ENCODE assay signal across 8 cellular contexts in the genomic region with DNA sequence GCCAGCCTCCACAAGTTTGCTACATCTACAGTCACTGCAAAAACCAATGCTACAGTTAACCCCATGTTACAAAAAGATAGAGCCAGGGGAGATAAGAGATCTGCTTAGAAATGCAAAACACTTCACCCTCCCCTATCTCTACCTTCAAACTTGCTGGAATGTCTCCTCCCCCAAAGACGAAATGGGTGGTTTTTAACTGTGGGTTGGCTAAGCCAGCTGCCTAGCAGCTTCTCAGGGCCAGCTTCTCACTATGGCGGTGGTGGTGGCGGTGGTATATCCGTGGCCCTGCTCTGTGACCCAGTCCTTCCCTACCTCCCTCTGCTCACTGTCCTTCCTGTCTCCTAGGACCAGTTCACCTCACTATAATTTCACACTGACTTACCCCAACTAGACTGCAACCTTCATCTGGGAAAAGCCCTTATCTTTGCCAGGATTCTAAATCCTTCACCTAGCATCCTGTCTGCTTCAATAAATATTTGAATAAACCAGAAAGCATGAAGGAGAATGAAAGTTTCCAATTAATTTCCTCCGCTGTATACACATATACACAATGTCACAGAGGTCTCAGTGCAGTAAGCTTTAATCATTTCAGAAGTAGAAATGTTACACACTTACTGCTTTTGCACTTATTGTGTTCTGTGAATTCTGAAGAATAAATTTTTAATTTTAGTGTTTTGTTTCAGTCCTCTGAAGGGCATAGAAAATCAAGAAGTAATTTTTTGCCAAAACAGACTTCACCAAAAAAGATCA. TPM values are rescaled to one million over a fixed set of nuclear protein-coding genes. Genes with fewer than 3 reads are reported as not detected.
DNase-seq lines count a peak whose midpoint lies in the region; ATAC-seq and TF ChIP-seq lines count a peak whose summit lies in the region.

No MANE protein-coding gene starts in this region.

- peaks cover 12% of the 10 kb centered on the region for H3K36me3 Mint-ChIP-seq in natural killer cell treated with Interleukin-12 subunit alpha and Interleukin-12 subunit beta and Interleukin-15 and Interleukin-18, amount 100 ng/mL, for 72 hours
- H3K36me3 Mint-ChIP-seq in chondrocyte (ENCODE audit: low read depth) (no peaks in the 10 kb centered on the region), MCF 10A (ENCODE audit: insufficient read depth, unreplicated experiment) (no peaks in the 10 kb centered on the region)

- peaks cover 50 to 54% of the 10 kb centered on the region in 2 donors for H3K4me1 Mint-ChIP-seq in natural killer cell treated with Interleukin-12 subunit alpha and Interleukin-12 subunit beta and Interleukin-15 and Interleukin-18, amount 100 ng/mL, for 72 hours (ENCODE audit: low read depth in 2 of 2)
- H3K4me1 Mint-ChIP-seq in chondrocyte (ENCODE audit: low read depth) (peaks cover 3% of the 10 kb centered on the region), MCF 10A (ENCODE audit: insufficient read depth, unreplicated experiment) (peaks cover 11% of the 10 kb centered on the region)

- POLR2A ChIA-PET in MCF 10A (lab: Yijun Ruan, JAX), result interaction anchor here (1.7 kb wide), 1 partner anchor 10 kb away, joined by 3 read pairs; no protein-coding TSS in a partner anchor

- H3K4me3 Mint-ChIP-seq in natural killer cell treated with Interleukin-12 subunit alpha and Interleukin-12 subunit beta and Interleukin-15 and Interleukin-18, amount 100 ng/mL, for 72 hours, result peak overlapping the region; percentile 96
- H3K4me3 Mint-ChIP-seq in chondrocyte (ENCODE audit: unreplicated experiment) (no peak overlapping the region), MCF 10A (ENCODE audit: unreplicated experiment) (no peak overlapping the region)

- TF ChIP-seq CTCF in chondrocyte (IDR thresholded peaks at IDR 0.05), result no peak
- no peak for TF ChIP-seq CTCF in MCF 10A (IDR thresholded peaks at IDR 0.05; ENCODE audit: unreplicated experiment)

- H3K9me3 Mint-ChIP-seq in natural killer cell treated with Interleukin-12 subunit alpha and Interleukin-12 subunit beta and Interleukin-15 and Interleukin-18, amount 100 ng/mL, for 72 hours, result peaks cover 3% of the 10 kb centered on the region
- peaks cover 3% of the 10 kb centered on the region for H3K9me3 Mint-ChIP-seq in chondrocyte (ENCODE audit: low read depth)
- H3K9me3 Mint-ChIP-seq in MCF 10A (ENCODE audit: unreplicated experiment), result no peaks in the 10 kb centered on the region

- H3K27me3 Mint-ChIP-seq in natural killer cell treated with Interleukin-12 subunit alpha and Interleukin-12 subunit beta and Interleukin-15 and Interleukin-18, amount 100 ng/mL, for 72 hours, result peaks cover 0 to 2% of the 10 kb centered on the region in 2 donors
- H3K27me3 Mint-ChIP-seq in chondrocyte (ENCODE audit: low read depth) (no peaks in the 10 kb centered on the region), MCF 10A (ENCODE audit: insufficient read depth, unreplicated experiment) (peaks cover 30% of the 10 kb centered on the region)

- CTCF ChIA-PET in MCF 10A (lab: Yijun Ruan, JAX), result interaction anchor here (0.5 to 0.6 kb wide), 2 partner anchors 21 to 105 kb away, joined by 3 to 4 read pairs; no protein-coding TSS in a partner anchor

- ATAC-seq in HG03469 (IDR thresholded peaks at IDR 0.05; ENCODE audit: unreplicated experiment), result peak; percentile 46
- peak; percentile 88 to 90 for ATAC-seq in natural killer cell treated with Interleukin-12 subunit alpha and Interleukin-12 subunit beta and Interleukin-15 and Interleukin-18, amount 100 ng/mL, for 72 hours

- intact Hi-C loops in MCF 10A (cut with micrococcal nuclease), result no loop called here

- DNase-seq in stimulated activated CD4-positive, alpha-beta T cell treated with anti-CD3 and anti-CD28 coated beads, Interleukin-15, amount 100 ng/mL, for 24 hours, result peak; percentile 52
- DNase-seq in stimulated activated CD4-positive, alpha-beta T cell treated with anti-CD3 and anti-CD28 coated beads, Interleukin-4, amount 100 ng/mL, for 1 hour, result no peak
- DNase-seq in activated CD4-positive, alpha-beta T cell treated with anti-CD3 and anti-CD28 coated beads, Interleukin-2, amount 50 U/mL, for 48 hours, result peak; percentile 30 to 45
- DNase-seq in natural killer cell treated with Interleukin-12 subunit alpha and Interleukin-12 subunit beta and Interleukin-15 and Interleukin-18, amount 100 ng/mL, for 72 hours (ENCODE audit: low spot score), result peak; percentile 74
- no peak for DNase-seq in DMS114 treated with DMSO at 0.1 percent for 48 hours (lab: John Stamatoyannopoulos, UW; ENCODE audit: unreplicated experiment)
- no peak for DNase-seq in chondrocyte (ENCODE audit: low spot score)
- no peak for DNase-seq in MCF 10A (ENCODE audit: unreplicated experiment)

- H3K27ac Mint-ChIP-seq in natural killer cell treated with Interleukin-12 subunit alpha and Interleukin-12 subunit beta and Interleukin-15 and Interleukin-18, amount 100 ng/mL, for 72 hours, result peak overlapping the region; percentile 90 to 94
- H3K27ac Mint-ChIP-seq in chondrocyte (ENCODE audit: unreplicated experiment) (no peak overlapping the region), MCF 10A (ENCODE audit: low read depth, unreplicated experiment) (no peak overlapping the region)

- BruUV-seq in MCF 10A (replicated peaks; lab: Mats Ljungman, UMichigan), result no TSS peak

RNA-seq across cellular contexts. Expression of a gene that starts 46.3 kb away (rescaled TPM):
- total RNA-seq in natural killer cell treated with Interleukin-12 subunit alpha and Interleukin-12 subunit beta and Interleukin-15 and Interleukin-18, amount 100 ng/mL, for 72 hours, result 10 to 100 TPM; 68.5 to 83.4 TPM
- 37.6 to 63.2 TPM (median 58.8 TPM) in 3 replicates for total RNA-seq in chondrocyte
- 47.3 and 66.1 TPM in 2 replicates for total RNA-seq in MCF 10A (2022)

Comparison
In these comparisons a context has a peak if more than half of its experiments do, and no peak if none do; other contexts are left out.
1. DNase-seq: peak in stimulated activated CD4-positive, alpha-beta T cell treated with anti-CD3 and anti-CD28 coated beads, Interleukin-15, amount 100 ng/mL, for 24 hours (single experiment), activated CD4-positive, alpha-beta T cell treated with anti-CD3 and anti-CD28 coated beads, Interleukin-2, amount 50 U/mL, for 48 hours (2 of 2) and natural killer cell treated with Interleukin-12 subunit alpha and Interleukin-12 subunit beta and Interleukin-15 and Interleukin-18, amount 100 ng/mL, for 72 hours (single experiment); none in stimulated activated CD4-positive, alpha-beta T cell treated with anti-CD3 and anti-CD28 coated beads, Interleukin-4, amount 100 ng/mL, for 1 hour (single experiment), DMS114 treated with DMSO at 0.1 percent for 48 hours (single experiment), chondrocyte (single experiment) and MCF 10A (single experiment).
2. H3K27ac Mint-ChIP-seq: peak in natural killer cell treated with Interleukin-12 subunit alpha and Interleukin-12 subunit beta and Interleukin-15 and Interleukin-18, amount 100 ng/mL, for 72 hours (2 of 2); none in chondrocyte (single experiment) and MCF 10A (single experiment).